ENCODE assay signal across 21 cellular contexts in the genomic region with DNA sequence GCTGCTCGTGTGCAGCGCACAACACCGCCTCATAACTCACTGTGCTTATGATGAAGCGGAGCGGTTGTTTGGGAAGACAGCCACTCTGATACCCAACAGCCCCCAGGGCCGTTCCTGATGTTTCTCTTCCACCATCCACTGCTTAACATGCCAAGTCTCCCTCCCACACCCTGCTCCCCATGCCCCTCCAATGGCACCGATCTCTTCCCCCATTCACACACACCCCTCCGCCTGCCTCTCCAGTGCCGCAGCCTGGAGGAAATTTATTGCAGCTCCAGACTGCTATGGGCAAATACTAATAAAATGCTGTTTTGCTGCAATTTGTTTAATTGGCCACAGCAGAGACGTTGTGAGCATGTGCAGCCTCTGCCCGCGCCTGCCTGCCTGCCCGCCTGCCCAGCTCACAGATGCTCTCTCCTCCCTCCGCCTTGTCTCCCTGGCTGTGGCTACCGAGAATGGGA.
DNase-seq lines count a peak whose midpoint lies in the region; ATAC-seq and TF ChIP-seq lines count a peak whose summit lies in the region.
"Had no signal": no experiment of that assay in that cellular context is flagged by ENCODE, and none has a peak within 500 bp of the region (broad histone marks: within the 10 kb centered on the region; RNA-seq: fewer than 3 reads in every experiment).

No MANE protein-coding gene starts in this region.

- TF ChIP-seq CTCF in brain (conservative IDR thresholded peaks at IDR 0.05) (no peak), omental fat pad (IDR thresholded peaks at IDR 0.05) (no peak), smooth muscle cell (IDR thresholded peaks at IDR 0.05; ENCODE audit: borderline replicate concordance, insufficient read depth, poor library complexity, severe bottlenecking) (no peak)

- H3K27me3 Mint-ChIP-seq in brain, result peaks cover 20% of the 10 kb centered on the region
- peaks cover 12% of the 10 kb centered on the region for H3K27me3 Mint-ChIP-seq in activated CD4-positive, alpha-beta memory T cell treated with anti-CD3 and anti-CD28 coated beads, Interleukin-2, amount 10 ng/mL, durations not matched to agents 7 days and 5 days

- peaks cover 0 to 5% (median 0%) of the 10 kb centered on the region in 5 experiments for H3K9me3 Mint-ChIP-seq in brain
- no peaks in the 10 kb centered on the region for H3K9me3 Mint-ChIP-seq in activated CD4-positive, alpha-beta memory T cell treated with anti-CD3 and anti-CD28 coated beads, Interleukin-2, amount 10 ng/mL, durations not matched to agents 7 days and 5 days
- H3K9me3 Mint-ChIP-seq: CD8-positive, alpha-beta T cell; HFFc6; T-cell had no signal

- no peaks in the 10 kb centered on the region for H3K36me3 ChIP-seq in smooth muscle cell (ENCODE audit: low read depth)
- H3K36me3 ChIP-seq: MG63, transverse colon had no signal

- H3K4me3 ChIP-seq in smooth muscle cell, result no peak overlapping the region
- H3K4me3 ChIP-seq: body of pancreas, MG63, transverse colon had no signal

- H3F3A ChIP-seq in smooth muscle cell (ENCODE audit: low read depth), result no peaks in the 10 kb centered on the region

- no peaks in the 10 kb centered on the region for H3K36me3 Mint-ChIP-seq in brain
- H3K36me3 Mint-ChIP-seq in activated CD4-positive, alpha-beta memory T cell treated with anti-CD3 and anti-CD28 coated beads, Interleukin-2, amount 10 ng/mL, durations not matched to agents 7 days and 5 days (ENCODE audit: low read depth), result no peaks in the 10 kb centered on the region
- H3K36me3 Mint-ChIP-seq: CD8-positive, alpha-beta T cell; T-cell had no signal

- H3K4me1 ChIP-seq in smooth muscle cell (ENCODE audit: low read depth), result no peaks in the 10 kb centered on the region
- H3K4me1 ChIP-seq: body of pancreas, transverse colon had no signal

- no peak overlapping the region for H3K4me2 ChIP-seq in smooth muscle cell

- H3K27ac Mint-ChIP-seq in brain, result peak overlapping the region in 3 of 5 experiments; percentile 9 to 92 (median 87)
- H3K27ac Mint-ChIP-seq in activated CD4-positive, alpha-beta memory T cell treated with anti-CD3 and anti-CD28 coated beads, Interleukin-2, amount 10 ng/mL, durations not matched to agents 7 days and 5 days, result no peak overlapping the region
- H3K27ac Mint-ChIP-seq: CD8-positive, alpha-beta T cell; HFFc6; nephron progenitor cell; T-cell had no signal

- H3K9ac ChIP-seq in smooth muscle cell (ENCODE audit: low read depth), result no peak overlapping the region

- H4K20me1 ChIP-seq in smooth muscle cell (ENCODE audit: low read depth), result no peaks in the 10 kb centered on the region

- no peak overlapping the region for H3K27ac ChIP-seq in smooth muscle cell (ENCODE audit: low read depth)
- H3K27ac ChIP-seq: 22Rv1, body of pancreas, transverse colon had no signal

- CTCF ChIA-PET in activated CD4-positive, alpha-beta memory T cell treated with anti-CD3 and anti-CD28 coated beads, Interleukin-2, amount 10 ng/mL, durations not matched to agents 7 days and 5 days (lab: Charles Lee), result no interaction called here

- no peaks in the 10 kb centered on the region for H3K9me3 ChIP-seq in smooth muscle cell (replicated peaks; ENCODE audit: low read depth)
- H3K9me3 ChIP-seq: body of pancreas, MG63, transverse colon had no signal

- H3K4me1 Mint-ChIP-seq in brain, result peaks cover 27% of the 10 kb centered on the region
- H3K4me1 Mint-ChIP-seq in activated CD4-positive, alpha-beta memory T cell treated with anti-CD3 and anti-CD28 coated beads, Interleukin-2, amount 10 ng/mL, durations not matched to agents 7 days and 5 days, result peaks cover 7% of the 10 kb centered on the region
- H3K4me1 Mint-ChIP-seq: T-cell had no signal

- peak overlapping the region in 1 of 5 experiments; percentile 19 for H3K4me3 Mint-ChIP-seq in brain
- no peak overlapping the region for H3K4me3 Mint-ChIP-seq in activated CD4-positive, alpha-beta memory T cell treated with anti-CD3 and anti-CD28 coated beads, Interleukin-2, amount 10 ng/mL, durations not matched to agents 7 days and 5 days
- H3K4me3 Mint-ChIP-seq: CD8-positive, alpha-beta T cell; HFFc6; nephron progenitor cell; T-cell had no signal

- no peaks in the 10 kb centered on the region for H3K27me3 ChIP-seq in smooth muscle cell (ENCODE audit: low read depth)
- H3K27me3 ChIP-seq: body of pancreas, MG63 had no signal

- no peaks in the 10 kb centered on the region for H3K79me2 ChIP-seq in smooth muscle cell (ENCODE audit: low read depth)

- 89% methylated on average over 12 of the region's 15 CpGs for WGBS in smooth muscle cell (ENCODE audit: low lambda C conversion rate)

- no peak overlapping the region for H2AFZ ChIP-seq in smooth muscle cell (ENCODE audit: low read depth)

- DNase-seq in NCI-H1105 treated with DMSO at 0.1 percent for 48 hours (lab: John Stamatoyannopoulos, UW) (peak; percentile 25), NCI-H1105 (lab: John Stamatoyannopoulos, UW) (no peak), NCI-H2171 (lab: John Stamatoyannopoulos, UW) (peak; percentile 66), omental fat pad (ENCODE audit: low spot score) (no peak), C1 segment of cervical spinal cord (lab: John Stamatoyannopoulos, UW) (no peak), smooth muscle cell (lab: John Stamatoyannopoulos, UW; ENCODE audit: unreplicated experiment) (no peak)
- DNase-seq in activated CD4-positive, alpha-beta memory T cell treated with anti-CD3 and anti-CD28 coated beads, Interleukin-2, amount 10 ng/mL, durations not matched to agents 7 days and 5 days, result no peak
- DNase-seq: activated gamma-delta T cell treated with Interleukin-2 at 50 U/mL for 16 hours; CD8-positive, alpha-beta T cell; erythroblast; foreskin melanocyte; HFFc6; left ventricle myocardium superior; MG63; nephron progenitor cell; SIG-M5; T-cell; transverse colon had no signal

- ATAC-seq in omental fat pad (ENCODE audit: low FRiP score), result peak; percentile 11
- ATAC-seq: CD8-positive, alpha-beta T cell; left ventricle myocardium superior; T-cell had no signal

- POLR2A ChIA-PET in activated CD4-positive, alpha-beta memory T cell treated with anti-CD3 and anti-CD28 coated beads, Interleukin-2, amount 10 ng/mL, durations not matched to agents 7 days and 5 days (lab: Charles Lee), result no interaction called here

Comparison
In these comparisons a context has a peak if more than half of its experiments do, and no peak if none do; other contexts are left out.
1. DNase-seq: peak in NCI-H1105 treated with DMSO at 0.1 percent for 48 hours (single experiment) and NCI-H2171 (single experiment); none in NCI-H1105 (single experiment), omental fat pad (single experiment), C1 segment of cervical spinal cord (0 of 14), smooth muscle cell (single experiment) and activated CD4-positive, alpha-beta memory T cell treated with anti-CD3 and anti-CD28 coated beads, Interleukin-2, amount 10 ng/mL, durations not matched to agents 7 days and 5 days (single experiment).